29 cellular contexts compared by ENCODE assay signal in the genomic region with DNA sequence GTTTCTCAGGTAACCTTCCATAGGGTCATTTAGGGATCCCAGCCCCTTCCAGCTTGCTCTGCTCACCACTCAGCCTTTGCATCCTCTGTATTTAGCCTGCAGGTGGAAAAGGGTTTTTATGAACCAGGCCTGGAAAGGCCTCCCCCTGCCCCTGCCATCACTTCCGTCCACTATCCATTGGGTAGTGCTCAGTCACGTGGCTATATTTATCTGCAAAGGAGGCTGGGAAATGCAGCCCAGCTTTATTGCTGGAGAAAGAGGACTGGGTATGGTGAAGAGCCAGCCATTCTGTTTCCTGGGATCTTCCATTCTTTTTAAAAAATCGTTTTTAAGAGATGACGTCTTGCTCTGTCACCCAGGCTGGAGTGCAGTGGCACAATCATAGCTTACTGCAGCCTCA.
"Had no signal": no experiment of that assay in that cellular context is flagged by ENCODE, and none has a peak within 500 bp of the region (broad histone marks: within the 10 kb centered on the region; RNA-seq: fewer than 3 reads in every experiment).

No MANE protein-coding gene starts in this region.

- FAIRE-seq: urothelium cell line had no signal

- H3K9me3 Mint-ChIP-seq: stimulated activated naive CD8-positive, alpha-beta T cell treated with anti-CD3 and anti-CD28 coated beads, Interleukin-15, Interleukin-2, amounts not matched to agents 100 ng/mL and 50 ng/mL, for 24 hours had no signal

- H3K4me1 Mint-ChIP-seq: stimulated activated effector memory CD8-positive, alpha-beta T cell treated with anti-CD3 and anti-CD28 coated beads, Interleukin-12 subunit alpha, Interleukin-12 subunit beta, amount 100 ng/mL, for 72 hours; stimulated activated naive CD8-positive, alpha-beta T cell treated with anti-CD3 and anti-CD28 coated beads, Interleukin-15, amount 100 ng/mL, for 72 hours had no signal

- ATAC-seq: stimulated activated effector memory CD8-positive, alpha-beta T cell treated with anti-CD3 and anti-CD28 coated beads, Interleukin-12 subunit alpha, Interleukin-12 subunit beta, amount 100 ng/mL, for 72 hours; stimulated activated memory B cell treated with anti-CD40 and anti-IgM and Interleukin-4, amounts not matched to agents 10 μg/mL and 1 μg/mL and 100 μg/mL, for 72 hours; stimulated activated naive B cell treated with anti-CD40 and anti-IgM and Interleukin-4, amounts not matched to agents 10 μg/mL and 1 μg/mL and 100 μg/mL, for 72 hours; stimulated activated naive CD8-positive, alpha-beta T cell treated with anti-CD3 and anti-CD28 coated beads, Interleukin-15, amount 100 ng/mL, for 72 hours; stimulated activated naive CD8-positive, alpha-beta T cell treated with anti-CD3 and anti-CD28 coated beads, Interleukin-15, Interleukin-2, amounts not matched to agents 100 U/mL and 50 U/mL, for 24 hours; upper lobe of right lung had no signal

- DNase-seq: stimulated activated CD4-positive, alpha-beta T cell treated with anti-CD3 and anti-CD28 coated beads, Interleukin-2, amount 100 ng/mL, for 48 hours; stimulated activated CD4-positive, alpha-beta T cell treated with anti-CD3 and anti-CD28 coated beads, Interleukin-4, amount 100 ng/mL, for 1 hour; stimulated activated CD4-positive, alpha-beta T cell treated with anti-CD3 and anti-CD28 coated beads, Interleukin-4, amount 100 ng/mL, for 24 hours; stimulated activated CD4-positive, alpha-beta T cell treated with anti-CD3 and anti-CD28 coated beads, Interleukin-4, amount 100 ng/mL, for 4 hours; stimulated activated CD8-positive, alpha-beta memory T cell treated with anti-CD3 and anti-CD28 coated beads, Interleukin-4, amount 100 ng/mL, for 48 hours; stimulated activated naive B cell treated with anti-CD40 and anti-IgM and Interleukin-4, amounts not matched to agents 10 μg/mL and 1 μg/mL and 100 μg/mL, for 72 hours; stimulated activated naive CD4-positive, alpha-beta T cell; stimulated activated naive CD4-positive, alpha-beta T cell treated with Interleukin-2 at 50 U/mL for 16 hours; stimulated activated naive CD8-positive, alpha-beta T cell treated with anti-CD3 and anti-CD28 coated beads, Interleukin-15, amount 100 ng/mL, for 72 hours; stimulated activated naive CD8-positive, alpha-beta T cell treated with anti-CD3 and anti-CD28 coated beads, Interleukin-15, Interleukin-2, amounts not matched to agents 100 U/mL and 50 U/mL, for 24 hours; stomach; substantia nigra; testis; thyroid gland; tibial artery; transverse colon; trophoblast cell; upper lobe of left lung; upper lobe of right lung; uterus had no signal

- H3K27ac ChIP-seq: stomach, suprapubic skin, testis, thoracic aorta, thyroid gland, tibial artery, tibial nerve, transverse colon, upper lobe of left lung, upper lobe of right lung, uterus, vagina had no signal

- H3K4me3 Mint-ChIP-seq: stimulated activated effector memory CD8-positive, alpha-beta T cell treated with anti-CD3 and anti-CD28 coated beads, Interleukin-12 subunit alpha, Interleukin-12 subunit beta, amount 100 ng/mL, for 72 hours; stimulated activated memory B cell treated with anti-CD40 and anti-IgM and Interleukin-4, amounts not matched to agents 10 μg/mL and 1 μg/mL and 100 μg/mL, for 72 hours; stimulated activated naive B cell treated with anti-CD40 and anti-IgM and Interleukin-4, amounts not matched to agents 10 μg/mL and 1 μg/mL and 100 μg/mL, for 72 hours; stimulated activated naive CD8-positive, alpha-beta T cell treated with anti-CD3 and anti-CD28 coated beads, Interleukin-15, amount 100 ng/mL, for 72 hours; stimulated activated naive CD8-positive, alpha-beta T cell treated with anti-CD3 and anti-CD28 coated beads, Interleukin-15, Interleukin-2, amounts not matched to agents 100 ng/mL and 50 ng/mL, for 24 hours; type B pancreatic cell had no signal

- H3K4me3 ChIP-seq: stomach, suprapubic skin, testis, thoracic aorta, thyroid gland, tibial artery, tibial nerve, transverse colon, upper lobe of left lung, upper lobe of right lung, uterus, vagina had no signal

- H3K36me3 ChIP-seq: stomach, suprapubic skin, thoracic aorta, thyroid gland, tibial artery, tibial nerve, transverse colon, upper lobe of left lung, upper lobe of right lung, uterus, vagina had no signal

- H3K36me3 Mint-ChIP-seq: stimulated activated effector memory CD8-positive, alpha-beta T cell treated with anti-CD3 and anti-CD28 coated beads, Interleukin-12 subunit alpha, Interleukin-12 subunit beta, amount 100 ng/mL, for 72 hours; type B pancreatic cell had no signal

- H3K27ac Mint-ChIP-seq: stimulated activated effector memory CD8-positive, alpha-beta T cell treated with anti-CD3 and anti-CD28 coated beads, Interleukin-12 subunit alpha, Interleukin-12 subunit beta, amount 100 ng/mL, for 72 hours; stimulated activated memory B cell treated with anti-CD40 and anti-IgM and Interleukin-4, amounts not matched to agents 10 μg/mL and 1 μg/mL and 100 μg/mL, for 72 hours; stimulated activated naive B cell treated with anti-CD40 and anti-IgM and Interleukin-4, amounts not matched to agents 10 μg/mL and 1 μg/mL and 100 μg/mL, for 72 hours; stimulated activated naive CD8-positive, alpha-beta T cell treated with anti-CD3 and anti-CD28 coated beads, Interleukin-15, amount 100 ng/mL, for 72 hours; stimulated activated naive CD8-positive, alpha-beta T cell treated with anti-CD3 and anti-CD28 coated beads, Interleukin-15, Interleukin-2, amounts not matched to agents 100 ng/mL and 50 ng/mL, for 24 hours; type B pancreatic cell had no signal

- H3K9me3 ChIP-seq: suprapubic skin, testis, thoracic aorta, thyroid gland, vagina had no signal

- H3K4me1 ChIP-seq: suprapubic skin, testis, thyroid gland, tibial nerve, transverse colon, upper lobe of left lung, upper lobe of right lung, uterus, vagina had no signal

- H3K27me3 ChIP-seq: stomach, suprapubic skin, testis, thyroid gland, tibial artery, tibial nerve, transverse colon, upper lobe of left lung, upper lobe of right lung, uterus, vagina had no signal

- H3K27me3 Mint-ChIP-seq: stimulated activated memory B cell treated with anti-CD40 and anti-IgM and Interleukin-4, amounts not matched to agents 10 μg/mL and 1 μg/mL and 100 μg/mL, for 72 hours; stimulated activated naive B cell treated with anti-CD40 and anti-IgM and Interleukin-4, amounts not matched to agents 10 μg/mL and 1 μg/mL and 100 μg/mL, for 72 hours; stimulated activated naive CD8-positive, alpha-beta T cell treated with anti-CD3 and anti-CD28 coated beads, Interleukin-15, amount 100 ng/mL, for 72 hours; stimulated activated naive CD8-positive, alpha-beta T cell treated with anti-CD3 and anti-CD28 coated beads, Interleukin-15, Interleukin-2, amounts not matched to agents 100 ng/mL and 50 ng/mL, for 24 hours; type B pancreatic cell had no signal
